9 cellular contexts compared by ENCODE assay signal in the genomic region with DNA sequence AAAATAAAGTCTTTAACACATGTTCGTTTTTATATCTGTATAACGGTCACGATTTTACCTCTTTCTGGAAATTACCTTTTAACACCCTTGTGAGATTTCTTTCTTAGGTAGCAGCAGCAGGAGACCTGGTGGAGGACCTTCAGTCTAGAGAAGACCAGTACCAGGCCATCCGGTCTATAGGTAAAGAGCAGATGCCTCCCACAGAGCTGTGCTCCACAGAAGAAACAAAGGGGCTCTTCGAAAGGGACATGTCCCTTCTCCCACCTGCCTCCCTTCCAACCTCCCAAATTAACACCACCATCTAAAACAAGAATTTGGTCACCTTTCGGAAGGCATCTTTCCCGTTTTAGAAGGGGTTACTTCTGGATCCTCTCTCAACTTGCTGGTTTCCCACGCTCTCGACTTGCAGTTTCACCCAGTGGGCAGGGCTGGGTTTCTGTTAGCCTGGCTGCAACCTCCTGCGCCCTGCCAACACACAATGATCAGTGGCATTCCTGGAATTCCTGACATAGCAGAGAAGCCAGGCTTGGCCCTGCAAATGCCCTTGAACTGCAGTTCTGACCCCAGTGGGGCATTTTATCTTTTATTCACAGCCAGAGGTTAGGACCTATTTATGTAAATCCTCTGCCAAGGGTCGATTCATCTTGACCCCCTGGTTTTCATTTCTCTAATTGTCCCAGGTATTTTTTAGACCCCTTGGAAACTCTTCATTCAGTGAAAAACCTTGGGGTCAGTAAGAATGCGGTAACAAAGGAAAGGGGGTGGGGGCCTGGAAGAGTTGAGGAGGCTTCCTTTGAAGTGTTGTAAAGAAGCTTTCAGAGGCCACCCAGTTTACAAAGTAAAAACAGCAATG.
DNase-seq lines count a peak whose midpoint lies in the region; ATAC-seq and TF ChIP-seq lines count a peak whose summit lies in the region.
"Had no signal": no experiment of that assay in that cellular context is flagged by ENCODE, and none has a peak within 500 bp of the region (broad histone marks: within the 10 kb centered on the region; RNA-seq: fewer than 3 reads in every experiment).

No MANE protein-coding gene starts in this region.

- no peak for TF ChIP-seq POLR2A in testis (IDR thresholded peaks at IDR 0.05)

- no peak for ATAC-seq in T-cell (replicated peaks in 1 of 4)
- ATAC-seq: naive thymus-derived CD4-positive, alpha-beta T cell had no signal

- no peaks in the 10 kb centered on the region for H3K36me3 ChIP-seq in HUES64 (ENCODE audit: insufficient read depth, low read length)
- no peaks in the 10 kb centered on the region for H3K36me3 ChIP-seq in testis (ENCODE audit: low read depth, missing control alignments)
- H3K36me3 ChIP-seq in MM.1S (replicated peaks; ENCODE audit: insufficient read depth, low read length) = no peaks in the 10 kb centered on the region
- H3K36me3 ChIP-seq: vagina had no signal

- H3K9me3 ChIP-seq in HUES64 (ENCODE audit: insufficient read depth, low read depth, low read length) (no peaks in the 10 kb centered on the region), testis (no peaks in the 10 kb centered on the region), MM.1S (replicated peaks; ENCODE audit: insufficient read depth, low read length) (no peaks in the 10 kb centered on the region)
- H3K9me3 ChIP-seq: vagina had no signal

- H3K4me3 Mint-ChIP-seq in brain (peak overlapping the region in 3 of 5 experiments; percentile 41 to 58 (median 54)), T-cell (no peak overlapping the region)
- H3K4me3 Mint-ChIP-seq: naive thymus-derived CD4-positive, alpha-beta T cell had no signal

- no peak overlapping the region for H3K4me2 ChIP-seq in MM.1S (ENCODE audit: low read depth, low read length)

- no peaks in the 10 kb centered on the region for H3K79me2 ChIP-seq in MM.1S (ENCODE audit: low read length)

- H3K27me3 Mint-ChIP-seq in brain = no peaks in the 10 kb centered on the region
- H3K27me3 Mint-ChIP-seq in T-cell = peaks cover 0 to 4% of the 10 kb centered on the region in 2 donors
- H3K27me3 Mint-ChIP-seq: naive thymus-derived CD4-positive, alpha-beta T cell had no signal

- no peaks in the 10 kb centered on the region for H4K20me1 ChIP-seq in MM.1S (ENCODE audit: insufficient read depth, low read length)

- POLR2A ChIA-PET in T-cell (lab: Charles Lee) = no interaction called here

- no peak overlapping the region for H2AFZ ChIP-seq in MM.1S (ENCODE audit: low read length)

- no peak for TF ChIP-seq CTCF in brain (conservative IDR thresholded peaks at IDR 0.05)
- TF ChIP-seq CTCF in testis (IDR thresholded peaks at IDR 0.05) = no peak
- no peak for TF ChIP-seq CTCF in MM.1S (IDR thresholded peaks at IDR 0.05; ENCODE audit: low read length)

- H3K4me3 ChIP-seq in HUES64 (ENCODE audit: low read length) (peak overlapping the region; percentile 40), testis (no peak overlapping the region), MM.1S (ENCODE audit: low read length) (no peak overlapping the region)
- H3K4me3 ChIP-seq: vagina had no signal

- CTCF ChIA-PET in T-cell (lab: Charles Lee) = interaction anchor here in 1 of 2 donors (0.7 kb wide), 1 partner anchor 48 kb away, joined by 3 read pairs; no protein-coding TSS in a partner anchor

- peaks cover 0 to 10% (median 0%) of the 10 kb centered on the region in 5 experiments for H3K9me3 Mint-ChIP-seq in brain
- H3K9me3 Mint-ChIP-seq in T-cell = no peaks in the 10 kb centered on the region

- intact Hi-C loops in testis (cut with DNase I; ENCODE audit: low total_unique reads) = no loop called here

- H3K27me3 ChIP-seq in HUES64 (ENCODE audit: insufficient read depth, low read length) (no peaks in the 10 kb centered on the region), testis (no peaks in the 10 kb centered on the region), MM.1S (replicated peaks; ENCODE audit: insufficient read depth, low read length) (no peaks in the 10 kb centered on the region)
- H3K27me3 ChIP-seq: vagina had no signal

- H3K27ac ChIP-seq in HUES64 (ENCODE audit: low read depth, low read length) = peak overlapping the region; percentile 98
- H3K27ac ChIP-seq in testis = no peak overlapping the region
- H3K27ac ChIP-seq in MM.1S (ENCODE audit: low read length) = no peak overlapping the region
- H3K27ac ChIP-seq: vagina had no signal

- no peaks in the 10 kb centered on the region for H3K9me2 ChIP-seq in MM.1S (replicated peaks; ENCODE audit: insufficient read depth, low read length)

- H3K4me1 Mint-ChIP-seq in brain = peaks cover 31% of the 10 kb centered on the region
- peaks cover 12 to 27% (median 12%) of the 10 kb centered on the region in 3 donors for H3K4me1 Mint-ChIP-seq in T-cell

- peak overlapping the region in 3 of 5 experiments; percentile 56 to 76 (median 70) for H3K27ac Mint-ChIP-seq in brain
- H3K27ac Mint-ChIP-seq in T-cell = no peak overlapping the region
- H3K27ac Mint-ChIP-seq: naive thymus-derived CD4-positive, alpha-beta T cell had no signal

- no peaks in the 10 kb centered on the region for H3K36me3 Mint-ChIP-seq in brain
- no peaks in the 10 kb centered on the region for H3K36me3 Mint-ChIP-seq in T-cell

- peak overlapping the region; percentile 78 for H3K9ac ChIP-seq in HUES64 (ENCODE audit: low read depth, low read length)
- no peak overlapping the region for H3K9ac ChIP-seq in MM.1S (ENCODE audit: low read length)

- peaks cover 39% of the 10 kb centered on the region for H3K4me1 ChIP-seq in HUES64 (ENCODE audit: insufficient read depth, low read length)
- peaks cover 3% of the 10 kb centered on the region for H3K4me1 ChIP-seq in testis
- H3K4me1 ChIP-seq in MM.1S (ENCODE audit: low read length) = no peaks in the 10 kb centered on the region
- H3K4me1 ChIP-seq: vagina had no signal

- DNase-seq in iPS-NIHi7 (ENCODE audit: extremely low spot score) (peak; percentile 80), testis (peak; percentile 32), Ammon's horn (ENCODE audit: low spot score) (no peak), MM.1S (no peak), T-cell (no peak)
- DNase-seq: naive thymus-derived CD4-positive, alpha-beta T cell had no signal

- no peaks in the 10 kb centered on the region for H3F3A ChIP-seq in MM.1S (ENCODE audit: insufficient read depth, low read length)

- 1% methylated on average over 11 of the region's 12 CpGs for whole genome bisulfite sequencing in HUES64
- WGBS in testis, 2 donors = 40 to 60% methylated on average over 10 to 12 of the region's 12 CpGs

Comparison
In these comparisons a context has a peak if more than half of its experiments do, and no peak if none do; other contexts are left out.
1. H3K27ac Mint-ChIP-seq: peak in brain (3 of 5); none in T-cell (0 of 2).
2. H3K4me3 Mint-ChIP-seq: peak in brain (3 of 5); none in T-cell (0 of 3).
3. DNase-seq: peak in iPS-NIHi7 (single experiment) and testis (single experiment); none in Ammon's horn (single experiment), MM.1S (single experiment) and T-cell (0 of 34).